Comparison of ENCODE assay signal across 8 cellular contexts in genomic region chr12:47819544-47819901, GRCh38. TPM values are rescaled to one million over a fixed set of nuclear protein-coding genes. Genes with fewer than 3 reads are reported as not detected.
DNase-seq lines count a peak whose midpoint lies in the region; ATAC-seq and TF ChIP-seq lines count a peak whose summit lies in the region.

No MANE protein-coding gene starts in this region.

- DNase-seq in activated naive CD4-positive, alpha-beta T cell treated with anti-CD3 and anti-CD28 coated beads, Interleukin-2, amount 50 U/mL, for 16 hours, result no peak
- no peak for DNase-seq in heart left ventricle
- DNase-seq in NCI-H446 treated with DMSO at 0.1 percent for 48 hours (lab: John Stamatoyannopoulos, UW), result no peak
- no peak for DNase-seq in NCI-H526 treated with DMSO at 0.1 percent for 48 hours (lab: John Stamatoyannopoulos, UW)
- no peak for DNase-seq in DMS153 treated with DMSO at 0.1 percent for 48 hours (lab: John Stamatoyannopoulos, UW; ENCODE audit: unreplicated experiment)

- H3K36me3 Mint-ChIP-seq in activated naive CD4-positive, alpha-beta T cell treated with anti-CD3 and anti-CD28 coated beads, Interleukin-2, amount 50 U/mL, for 24 hours, result peaks cover 6% of the 10 kb centered on the region

- H3K9me3 Mint-ChIP-seq in activated naive CD4-positive, alpha-beta T cell treated with anti-CD3 and anti-CD28 coated beads, Interleukin-2, amount 50 U/mL, for 24 hours, result no peaks in the 10 kb centered on the region

- no peaks in the 10 kb centered on the region for H3K27me3 Mint-ChIP-seq in activated naive CD4-positive, alpha-beta T cell treated with anti-CD3 and anti-CD28 coated beads, Interleukin-2, amount 50 U/mL, for 24 hours

- H3K4me1 Mint-ChIP-seq in activated naive CD4-positive, alpha-beta T cell treated with anti-CD3 and anti-CD28 coated beads, Interleukin-2, amount 50 U/mL, for 24 hours, result peaks cover 78% of the 10 kb centered on the region

- H3K27ac ChIP-seq in heart left ventricle (peak overlapping the region; percentile 94 to 99 (median 98)), skin epidermis (peak overlapping the region; percentile 88 to 99 (median 97))

- H3K4me3 ChIP-seq in heart left ventricle, result peak overlapping the region; percentile 65 to 98 (median 80)
- H3K4me3 ChIP-seq in skin epidermis, result peak overlapping the region; percentile 60 to 80 (median 71)

- TF ChIP-seq POLR2A in heart left ventricle (IDR thresholded peaks at IDR 0.05), result no peak

- peak overlapping the region; percentile 91 for H3K4me3 Mint-ChIP-seq in activated naive CD4-positive, alpha-beta T cell treated with anti-CD3 and anti-CD28 coated beads, Interleukin-2, amount 50 U/mL, for 24 hours

- peaks cover 17 to 87% (median 74%) of the 10 kb centered on the region in 12 donors for H3K4me1 ChIP-seq in heart left ventricle

- no peak overlapping the region for H3K27ac Mint-ChIP-seq in activated naive CD4-positive, alpha-beta T cell treated with anti-CD3 and anti-CD28 coated beads, Interleukin-2, amount 50 U/mL, for 24 hours

- peak; percentile 2; the same call in 2 of the 3 replicates for ATAC-seq in SK-N-SH treated with all-trans-retinoic acid at 6 μM for 48 hours
- ATAC-seq in heart left ventricle, result peak in 2 of 4 donors; percentile 3 to 18

- no peak for TF ChIP-seq CTCF in heart left ventricle (IDR thresholded peaks at IDR 0.05)

- WGBS in heart left ventricle, 4 donors, result 0 to 1% (median 1%) methylated on average over 36 to 46 of the region's 46 CpGs; no CpG with 5 or more reads in 1 of the 4 donors

- H3K36me3 ChIP-seq in heart left ventricle, result peaks cover 0 to 5% (median 0%) of the 10 kb centered on the region in 9 donors

- no peaks in the 10 kb centered on the region for H3K9me3 ChIP-seq in heart left ventricle

- H3K27me3 ChIP-seq in heart left ventricle, result no peaks in the 10 kb centered on the region

- intact Hi-C loops in heart left ventricle (cut with DNase I), result loop anchor here in 1 of 10 donors (5.0 kb wide), 1 partner anchor 42 kb away; no protein-coding TSS in a partner anchor

TF ChIP-seq in SK-N-SH treated with all-trans-retinoic acid at 6 μM for 48 hours, 23 proteins besides CTCF, POLR2A, EP300 and RAD21:
- no peak for TF ChIP-seq ARNTL (CRISPR knock-in tag; IDR thresholded peaks at IDR 0.05; ENCODE audit: borderline replicate concordance, low read depth)
- TF ChIP-seq POU6F1 (CRISPR knock-in tag; IDR thresholded peaks at IDR 0.05; ENCODE audit: borderline replicate concordance, low read depth), result no peak
- no peak for TF ChIP-seq ISL1 (CRISPR knock-in tag; IDR thresholded peaks at IDR 0.05)
- TF ChIP-seq OSR1 (CRISPR knock-in tag; IDR thresholded peaks at IDR 0.05), result no peak
- TF ChIP-seq ZFP3 (CRISPR knock-in tag; IDR thresholded peaks at IDR 0.05), result no peak
- TF ChIP-seq SNAI2 (CRISPR knock-in tag; IDR thresholded peaks at IDR 0.05), result no peak
- TF ChIP-seq TOX (CRISPR knock-in tag; IDR thresholded peaks at IDR 0.05; ENCODE audit: borderline replicate concordance), result no peak
- TF ChIP-seq PPARA (CRISPR knock-in tag; IDR thresholded peaks at IDR 0.05; ENCODE audit: borderline replicate concordance), result no peak
- TF ChIP-seq ZC3H10 (CRISPR knock-in tag; IDR thresholded peaks at IDR 0.05), result no peak
- TF ChIP-seq ESRRG (CRISPR knock-in tag; IDR thresholded peaks at IDR 0.05), result no peak
- no peak for TF ChIP-seq CREB5 (CRISPR knock-in tag; IDR thresholded peaks at IDR 0.05; ENCODE audit: low read depth)
- TF ChIP-seq CSDC2 (CRISPR knock-in tag; IDR thresholded peaks at IDR 0.05), result no peak
- TF ChIP-seq BACH2 (CRISPR knock-in tag; IDR thresholded peaks at IDR 0.05; ENCODE audit: borderline replicate concordance), result no peak
- no peak for TF ChIP-seq TSHZ2 (CRISPR knock-in tag; IDR thresholded peaks at IDR 0.05)
- no peak for TF ChIP-seq GLIS3 (CRISPR knock-in tag; IDR thresholded peaks at IDR 0.05)
- TF ChIP-seq CSRNP3 (CRISPR knock-in tag; IDR thresholded peaks at IDR 0.05), result no peak
- TF ChIP-seq ZFP30 (CRISPR knock-in tag; IDR thresholded peaks at IDR 0.05), result no peak
- no peak for TF ChIP-seq ZNF565 (CRISPR knock-in tag; conservative IDR thresholded peaks at IDR 0.05; ENCODE audit: low read depth)
- TF ChIP-seq ZNF8 (CRISPR knock-in tag; IDR thresholded peaks at IDR 0.05), result no peak
- no peak for TF ChIP-seq ZNF70 (CRISPR knock-in tag; IDR thresholded peaks at IDR 0.05)

RNA-seq across cellular contexts. Expression of gene HDAC7, which starts 0.2 kb away (rescaled TPM):
- total RNA-seq in heart left ventricle, result 10 to 100 TPM; 27.4 to 63.0 (median 38.6) TPM
- 10 to 100 TPM; 42.2 to 43.9 TPM for polyA plus RNA-seq in heart left ventricle

RNA-seq across cellular contexts. Expression of gene SLC48A1, which starts 46.5 kb away (rescaled TPM):
- total RNA-seq in heart left ventricle, result 10 to 100 TPM; 17.6 to 68.2 (median 23.9) TPM
- polyA plus RNA-seq in heart left ventricle, result 10 to 100 TPM; 13.0 to 16.5 TPM
